In the genomic region with DNA sequence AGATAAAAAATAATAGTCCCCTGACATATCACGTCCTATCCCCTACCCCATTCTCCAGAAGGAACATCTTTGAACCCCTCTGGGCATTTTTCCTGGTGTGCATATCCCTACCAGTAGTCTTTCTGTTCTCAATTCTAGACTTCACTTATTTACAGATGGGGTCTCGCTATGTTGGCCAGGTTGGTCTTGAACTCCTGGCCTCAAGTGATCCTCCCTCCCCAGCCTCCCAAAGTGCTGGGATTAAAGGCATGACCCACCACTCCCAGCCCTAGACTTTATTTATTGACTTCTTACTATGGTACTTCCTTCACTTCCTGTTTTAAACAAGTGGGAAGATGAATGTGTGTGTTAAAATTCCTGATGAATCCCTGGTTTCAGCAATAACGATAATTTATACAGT, we compare ENCODE assay signal across 8 cellular contexts. TPM values are rescaled to one million over a fixed set of nuclear protein-coding genes. Genes with fewer than 3 reads are reported as not detected.
DNase-seq lines count a peak whose midpoint lies in the region; ATAC-seq and TF ChIP-seq lines count a peak whose summit lies in the region.

No MANE protein-coding gene starts in this region.

- H3K9me3 ChIP-seq in KOPT-K1 (ENCODE audit: insufficient read depth, low read length, poor library complexity, severe bottlenecking), result no peaks in the 10 kb centered on the region

- H3K36me3 ChIP-seq in KOPT-K1 (ENCODE audit: insufficient read depth, low read length), result peaks cover 12% of the 10 kb centered on the region; the same call in 1 of the 2 replicates

- H3K9me3 Mint-ChIP-seq in natural killer cell, result no peaks in the 10 kb centered on the region

- peaks cover 0 to 5% of the 10 kb centered on the region in 2 donors for H3K27me3 Mint-ChIP-seq in natural killer cell (ENCODE audit: low read depth in 2 of 2)

- H3K36me3 Mint-ChIP-seq in natural killer cell, result no peaks in the 10 kb centered on the region

- ATAC-seq in natural killer cell, result no peak
- no peak for ATAC-seq in GM21423 (IDR thresholded peaks at IDR 0.05; ENCODE audit: unreplicated experiment)

- peak overlapping the region; percentile 14 for H3K4me3 ChIP-seq in AG10803 (ENCODE audit: low read length)

- peak overlapping the region; percentile 81 to 88 for H3K27ac Mint-ChIP-seq in natural killer cell

- H3K4me1 Mint-ChIP-seq in natural killer cell, result peaks cover 10 to 17% of the 10 kb centered on the region in 2 donors

- peak overlapping the region; percentile 86 for H3K4me3 Mint-ChIP-seq in natural killer cell

- intact Hi-C loops in natural killer cell (cut with micrococcal nuclease), result loop anchor here (5.0 kb wide), 1 partner anchor 845 kb away; the partner anchor contains the start of gene UBQLN2

- DNase-seq in AG10803 (ENCODE audit: low read depth) (no peak), caudate nucleus (lab: John Stamatoyannopoulos, UW) (no peak), natural killer cell (no peak), NOMO-1 treated with dmso at 0.1 percent for 144 hours (lab: John Stamatoyannopoulos, UW; ENCODE audit: unreplicated experiment) (no peak), NCI-H345 treated with DMSO at 0.1 percent for 48 hours (lab: John Stamatoyannopoulos, UW; ENCODE audit: unreplicated experiment) (no peak), NCI-H2196 treated with DMSO at 0.1 percent for 48 hours (lab: John Stamatoyannopoulos, UW; ENCODE audit: unreplicated experiment) (no peak)

- TF ChIP-seq CTCF in AG10803 (conservative IDR thresholded peaks at IDR 0.05; ENCODE audit: low read length) (no peak), natural killer cell (IDR thresholded peaks at IDR 0.05) (no peak)

- H3K27ac ChIP-seq in KOPT-K1 (ENCODE audit: low read depth, low read length, poor library complexity, severe bottlenecking) (peak overlapping the region; percentile 66), caudate nucleus (ENCODE audit: low read depth, low read length) (peak overlapping the region; percentile 58)

RNA-seq across cellular contexts. Expression of gene RRAGB, which starts 0.6 kb away (rescaled TPM):
- 10 to 100 TPM; 13.5 to 17.5 (median 14.5) TPM for total RNA-seq in natural killer cell
